ENCODE assay signal across 8 cellular contexts in genomic region chr17:17849147-17849820, GRCh38. TPM values are rescaled to one million over a fixed set of nuclear protein-coding genes. Genes with fewer than 3 reads are reported as not detected.
DNase-seq lines count a peak whose midpoint lies in the region; ATAC-seq and TF ChIP-seq lines count a peak whose summit lies in the region.

No MANE protein-coding gene starts in this region.

- H3K4me3 ChIP-seq in BLaER1, result no peak overlapping the region
- no peak overlapping the region for H3K4me3 ChIP-seq in lower leg skin (ENCODE audit: low read depth, poor library complexity, severe bottlenecking)

- TF ChIP-seq POLR2A in lower leg skin (IDR thresholded peaks at IDR 0.05), result no peak

- no peaks in the 10 kb centered on the region for H4K20me1 ChIP-seq in BLaER1

- no peaks in the 10 kb centered on the region for H3K27me3 ChIP-seq in BLaER1

- H3K4me1 ChIP-seq in BLaER1, result peaks cover 83% of the 10 kb centered on the region

- WGBS in lower leg skin, 2 donors, result 21 to 28% methylated on average over 5 of the region's 5 CpGs

- H3K4me2 ChIP-seq in BLaER1, result peak overlapping the region; percentile 80

- H3K36me3 ChIP-seq in BLaER1, result no peaks in the 10 kb centered on the region

- peak overlapping the region; percentile 47; the same call in 1 of the 2 replicates for H3K9ac ChIP-seq in BLaER1

- ATAC-seq in HG02588 (IDR thresholded peaks at IDR 0.05; ENCODE audit: unreplicated experiment) (peak; percentile 63), HG03025 (IDR thresholded peaks at IDR 0.05; ENCODE audit: low FRiP score, unreplicated experiment) (no peak)

- DNase-seq in T-helper 2 cell (peak in 4 of 5 experiments; percentile 67 to 99 (median 80)), lower leg skin (ENCODE audit: low spot score in 2 of 2) (peak; percentile 77 to 95), NCI-H1048 (lab: John Stamatoyannopoulos, UW) (no peak)
- peak; percentile 67 to 82 for DNase-seq in stimulated activated CD8-positive, alpha-beta memory T cell treated with anti-CD3 and anti-CD28 coated beads, Interleukin-15, amount 100 ng/mL, for 4 hours (ENCODE audit: low read depth in 2 of 2)

- no peak for TF ChIP-seq CTCF in lower leg skin (IDR thresholded peaks at IDR 0.05)

- intact Hi-C loops in lower leg skin (cut with DNase I; ENCODE audit: low total_unique reads), result no loop called here

- no peaks in the 10 kb centered on the region for H3K9me3 ChIP-seq in BLaER1

- peak overlapping the region; percentile 81 for H3K27ac ChIP-seq in BLaER1
- peak overlapping the region; percentile 37 for H3K27ac ChIP-seq in angular gyrus (ENCODE audit: low read depth, low read length)

RNA-seq across cellular contexts. Expression of gene SREBF1, which starts 12.5 kb away (rescaled TPM):
- total RNA-seq in lower leg skin, result 100 to 1,000 TPM in 2 of 4 donors, 10 to 100 TPM in 2; 54.3 to 146 (median 102) TPM
